8 cellular contexts compared by ENCODE assay signal in the genomic region with DNA sequence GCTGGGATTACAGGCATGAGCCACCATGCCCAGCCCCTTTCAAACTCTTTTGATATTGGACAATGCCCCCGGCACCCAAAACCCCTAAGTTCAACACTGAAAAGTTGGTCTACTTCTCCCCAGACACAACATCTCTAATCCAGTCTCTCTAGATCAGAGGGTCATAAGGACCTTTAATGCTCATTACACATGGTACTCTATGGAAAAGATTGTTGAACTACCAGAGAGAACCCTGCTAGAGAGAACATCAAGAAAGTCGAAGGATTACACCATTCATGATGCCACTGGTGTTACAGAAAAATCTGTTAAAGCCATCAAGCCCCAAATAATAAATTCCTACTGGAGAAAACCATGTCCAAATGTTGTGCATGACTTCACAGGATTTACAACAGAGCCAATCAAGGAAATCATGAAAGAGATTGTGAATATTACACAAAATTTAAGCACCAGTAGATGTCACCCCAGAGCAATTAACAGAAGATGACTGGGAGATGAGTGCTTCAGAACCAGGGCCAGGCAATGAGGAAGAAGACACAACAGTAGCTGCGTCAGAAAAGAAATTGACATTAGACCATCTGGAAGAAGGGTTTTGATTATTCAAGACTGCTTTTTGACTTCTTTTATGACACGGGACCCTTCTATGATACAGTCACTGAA. TPM values are rescaled to one million over a fixed set of nuclear protein-coding genes. Genes with fewer than 3 reads are reported as not detected.
DNase-seq lines count a peak whose midpoint lies in the region; ATAC-seq and TF ChIP-seq lines count a peak whose summit lies in the region.

No MANE protein-coding gene starts in this region.

- H3K27ac ChIP-seq in C4-2B = no peak overlapping the region
- no peak overlapping the region for H3K27ac ChIP-seq in body of pancreas
- no peak overlapping the region for H3K27ac ChIP-seq in stomach

- TF ChIP-seq CTCF in C4-2B (conservative IDR thresholded peaks at IDR 0.05) (peak; percentile 68), GM13976 (IDR thresholded peaks at IDR 0.05; ENCODE audit: borderline replicate concordance, control extremely low read depth, extremely low read depth, insufficient read depth, missing control alignments) (peak; percentile 37), body of pancreas (IDR thresholded peaks at IDR 0.05) (peak in 5 of 7 experiments; percentile 33 to 56 (median 45)), stomach (IDR thresholded peaks at IDR 0.05) (peak in 5 of 7 experiments; percentile 17 to 62 (median 44))

- in situ Hi-C loops in GM13976 (cut with MboI; ENCODE audit: low sequenced_read_pairs, unreplicated experiment) = no loop called here

- no peaks in the 10 kb centered on the region for H3K4me1 ChIP-seq in body of pancreas
- no peaks in the 10 kb centered on the region for H3K4me1 ChIP-seq in stomach

- TF ChIP-seq EP300 in stomach (IDR thresholded peaks at IDR 0.05) = no peak

- WGBS in body of pancreas, 2 donors = 28 to 29% methylated on average over 4 of the region's 4 CpGs
- WGBS in stomach, 5 donors = 32 to 44% (median 35%) methylated on average over 4 of the region's 4 CpGs

- H3K4me3 ChIP-seq in body of pancreas (no peak overlapping the region), stomach (no peak overlapping the region)

- peak; percentile 58 for DNase-seq in GM13976 (ENCODE audit: low spot score)
- DNase-seq in NOMO-1 treated with dmso at 0.1 percent for 144 hours (lab: John Stamatoyannopoulos, UW; ENCODE audit: unreplicated experiment) = peak; percentile 73
- DNase-seq in body of pancreas = peak in 1 of 4 donors; percentile 26
- peak; percentile 71 for DNase-seq in iris pigment epithelial cell (ENCODE audit: low read depth)
- no peak for DNase-seq in stomach
- DNase-seq in islet precursor cell = no peak

- intact Hi-C loops in body of pancreas (cut with DNase I) = no loop called here
- intact Hi-C loops in stomach (cut with DNase I; ENCODE audit: low total_unique reads) = loop anchor here (5.0 to 10.0 kb wide), 2 partner anchors 41 to 293 kb away; no protein-coding TSS in a partner anchor

- no peaks in the 10 kb centered on the region for H3K9me3 ChIP-seq in body of pancreas
- H3K9me3 ChIP-seq in stomach = no peaks in the 10 kb centered on the region

- H3K36me3 ChIP-seq in body of pancreas (replicated peaks in 1 of 2; ENCODE audit: insufficient read depth in 1 of 2, low read depth in 2 of 2) = no peaks in the 10 kb centered on the region
- no peaks in the 10 kb centered on the region for H3K36me3 ChIP-seq in stomach

- TF ChIP-seq POLR2A in body of pancreas (IDR thresholded peaks at IDR 0.05) (no peak), stomach (IDR thresholded peaks at IDR 0.05) (no peak)

- ATAC-seq in HG03280 (IDR thresholded peaks at IDR 0.05; ENCODE audit: unreplicated experiment) = peak; percentile 89
- ATAC-seq in body of pancreas = no peak

- H3K27me3 ChIP-seq in body of pancreas (no peaks in the 10 kb centered on the region), stomach (no peaks in the 10 kb centered on the region)

RNA-seq across cellular contexts. Expression of a gene that starts 28.3 kb away (rescaled TPM):
- total RNA-seq in body of pancreas = not detected
- total RNA-seq in stomach = 1 to 10 TPM in 3 of 5 donors, under 1 TPM in 1, not detected in 1; 0.58 to 8.3 (median 4.6) TPM
- polyA plus RNA-seq in stomach = 1 to 10 TPM in 2 of 3 donors, under 1 TPM in 1; 0.19 to 4.0 (median 1.2) TPM

Comparison
In these comparisons a context has a peak if more than half of its experiments do, and no peak if none do; other contexts are left out.
1. DNase-seq: peak in GM13976 (single experiment), NOMO-1 treated with dmso at 0.1 percent for 144 hours (single experiment) and iris pigment epithelial cell (single experiment); none in stomach (single experiment) and islet precursor cell (single experiment).
2. Peak in every context shown above with its lines, with median percentiles within 50 percentile points of each other: CTCF ChIP-seq.